In genomic region chr2:216013080-216013909, GRCh38 we compare ENCODE assay signal across 8 cellular contexts. TPM values are rescaled to one million over a fixed set of nuclear protein-coding genes. Genes with fewer than 3 reads are reported as not detected.
DNase-seq lines count a peak whose midpoint lies in the region; ATAC-seq, FAIRE-seq and TF ChIP-seq lines count a peak whose summit lies in the region.

A gene with protein sequence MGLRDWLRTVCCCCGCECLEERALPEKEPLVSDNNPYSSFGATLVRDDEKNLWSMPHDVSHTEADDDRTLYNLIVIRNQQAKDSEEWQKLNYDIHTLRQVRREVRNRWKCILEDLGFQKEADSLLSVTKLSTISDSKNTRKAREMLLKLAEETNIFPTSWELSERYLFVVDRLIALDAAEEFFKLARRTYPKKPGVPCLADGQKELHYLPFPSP (minus strand): TSS chr2:216013551. CDS start chr2:216013327, 224 bp downstream.

- peaks cover 54 to 59% (median 55%) of the 10 kb centered on the region in 3 donors for H3K4me1 Mint-ChIP-seq in T-cell

- peak within 1 kb of the TSS in 3 of 4 donors; percentile 37 to 76 (median 45) for H3K4me3 ChIP-seq in adrenal gland
- peak within 1 kb of the TSS; percentile 79 for H3K4me3 ChIP-seq in psoas muscle
- H3K4me3 ChIP-seq in urinary bladder (ENCODE audit: low read depth, low read length) = peak within 1 kb of the TSS; percentile 74

- ATAC-seq in HG02759 (IDR thresholded peaks at IDR 0.05; ENCODE audit: unreplicated experiment) = peak; percentile 53
- peak; percentile 74 to 84 (median 82) for ATAC-seq in T-cell (replicated peaks in 1 of 4)
- ATAC-seq in left ventricle myocardium superior = peak; percentile 86
- ATAC-seq in psoas muscle = peak; percentile 73 to 90 (median 86)

- H3K27me3 ChIP-seq in adrenal gland (no peaks in the 10 kb centered on the region), psoas muscle (ENCODE audit: insufficient read depth in 3 of 3, low read length in 2 of 3) (no peaks in the 10 kb centered on the region)

- peak; percentile 23 to 67 (median 47) for TF ChIP-seq CTCF in adrenal gland (IDR thresholded peaks at IDR 0.05)
- TF ChIP-seq CTCF in psoas muscle (IDR thresholded peaks at IDR 0.05) = peak; percentile 64

- H3K36me3 Mint-ChIP-seq in T-cell = no peaks in the 10 kb centered on the region

- no peaks in the 10 kb centered on the region for H3K36me3 ChIP-seq in adrenal gland (replicated peaks in 1 of 2)
- H3K36me3 ChIP-seq in psoas muscle (ENCODE audit: insufficient read depth in 1 of 2, low read depth in 1 of 2) = no peaks in the 10 kb centered on the region
- H3K36me3 ChIP-seq in urinary bladder (ENCODE audit: insufficient read depth) = no peaks in the 10 kb centered on the region

- intact Hi-C loops in adrenal gland (cut with DNase I) (loop anchor here (5.0 to 10.0 kb wide), 2 partner anchors 58 to 61 kb away; no protein-coding TSS in a partner anchor), left ventricle myocardium superior (cut with micrococcal nuclease) (no loop called here), psoas muscle (cut with DNase I) (no loop called here)

- H3K9me3 Mint-ChIP-seq in T-cell = no peaks in the 10 kb centered on the region

- CTCF ChIA-PET in T-cell (lab: Charles Lee) = interaction anchor here (0.6 to 1.4 kb wide), 6 partner anchors 10 to 183 kb away, joined by 3 to 7 read pairs (median 4); no protein-coding TSS in a partner anchor

- H3K9me3 ChIP-seq in adrenal gland (replicated peaks in 1 of 3) (no peaks in the 10 kb centered on the region), psoas muscle (no peaks in the 10 kb centered on the region)

- H3K27me3 Mint-ChIP-seq in T-cell = no peaks in the 10 kb centered on the region

- POLR2A ChIA-PET in T-cell (lab: Charles Lee) = no interaction called here

- TF ChIP-seq POLR2A in GM12892 (IDR thresholded peaks at IDR 0.05; ENCODE audit: low read depth, low read length) = peak; percentile 76; the same call in 1 of the 2 replicates
- peak in 1 of 2 donors; percentile 18 for TF ChIP-seq POLR2A in adrenal gland (IDR thresholded peaks at IDR 0.05)

- H3K27ac Mint-ChIP-seq in T-cell = peak within 1 kb of the TSS in 1 of 2 donors; percentile 12

- peak within 1 kb of the TSS; percentile 78 to 90 (median 82) for H3K4me3 Mint-ChIP-seq in T-cell

- WGBS in adrenal gland, 4 donors = 0 to 2% (median 0%) methylated on average over 11 to 70 of the region's 70 CpGs
- 1% methylated on average over 57 to 70 of the region's 70 CpGs for WGBS in psoas muscle, 3 donors
- 1% methylated on average over 70 of the region's 70 CpGs for WGBS in urinary bladder

- peak; percentile 77 for DNase-seq in GM12892 (ENCODE audit: insufficient read length)
- peak; percentile 78 for DNase-seq in NCI-H1105 treated with DMSO at 0.1 percent for 48 hours (lab: John Stamatoyannopoulos, UW)
- DNase-seq in T-cell = peak; percentile 65 to 84 (median 78)
- DNase-seq in adrenal gland = peak; percentile 78 to 89 (median 82)
- peak; percentile 77 for DNase-seq in left ventricle myocardium superior
- DNase-seq in psoas muscle = peak; percentile 64 to 81

- peak within 1 kb of the TSS in 2 of 5 donors; percentile 58 to 71 for H3K27ac ChIP-seq in adrenal gland
- H3K27ac ChIP-seq in psoas muscle = no peak within 1 kb of the TSS
- H3K27ac ChIP-seq in urinary bladder (ENCODE audit: low read depth) = no peak within 1 kb of the TSS

- FAIRE-seq in GM12892 (lab: Jason Lieb, UNC) = peak; percentile 89

- H3K4me1 ChIP-seq in adrenal gland (replicated peaks in 1 of 2) (peaks cover 0 to 6% of the 10 kb centered on the region in 2 donors), psoas muscle (no peaks in the 10 kb centered on the region), urinary bladder (ENCODE audit: insufficient read depth) (peaks cover 2% of the 10 kb centered on the region)

RNA-seq across cellular contexts. Expression of the gene that starts here (rescaled TPM):
- polyA plus RNA-seq in GM12892 (2012; ENCODE audit: missing spikeins) = 34.5 TPM
- total RNA-seq in T-cell (1 to 10 TPM; 4.6 to 7.5 (median 6.3) TPM), adrenal gland (10 to 100 TPM in 3 of 8 donors, 1 to 10 TPM in 5; 4.2 to 14.4 (median 6.3) TPM), left ventricle myocardium superior (0.84 TPM), psoas muscle (under 1 TPM; 0.24 to 0.64 (median 0.43) TPM), urinary bladder (3.4 TPM)
- polyA plus RNA-seq in adrenal gland (1 to 10 TPM; 3.1 to 6.4 (median 4.3) TPM), psoas muscle (1 to 10 TPM in 1 of 3 donors, under 1 TPM in 2; 0.34 to 6.8 (median 0.37) TPM), urinary bladder (0.89 TPM)

Comparison
In these comparisons a context has a peak if more than half of its experiments do, and no peak if none do; other contexts are left out.
1. Peak in DNase-seq and ATAC-seq in left ventricle myocardium superior; RNA of the gene not detected or under 1 TPM.
2. intact Hi-C loops: an anchor here in adrenal gland (5.0 to 10.0 kb wide); none called in left ventricle myocardium superior and psoas muscle.